In genomic region chr4:85928775-85929585, GRCh38 we compare ENCODE assay signal across 1 cellular context.
TF ChIP-seq lines count a peak whose summit lies in the region.

No MANE protein-coding gene starts in this region.

TF ChIP-seq in WTC11, 78 proteins besides CTCF, POLR2A, EP300 and RAD21 (continued from another document):
- TF ChIP-seq, protein P1, sequence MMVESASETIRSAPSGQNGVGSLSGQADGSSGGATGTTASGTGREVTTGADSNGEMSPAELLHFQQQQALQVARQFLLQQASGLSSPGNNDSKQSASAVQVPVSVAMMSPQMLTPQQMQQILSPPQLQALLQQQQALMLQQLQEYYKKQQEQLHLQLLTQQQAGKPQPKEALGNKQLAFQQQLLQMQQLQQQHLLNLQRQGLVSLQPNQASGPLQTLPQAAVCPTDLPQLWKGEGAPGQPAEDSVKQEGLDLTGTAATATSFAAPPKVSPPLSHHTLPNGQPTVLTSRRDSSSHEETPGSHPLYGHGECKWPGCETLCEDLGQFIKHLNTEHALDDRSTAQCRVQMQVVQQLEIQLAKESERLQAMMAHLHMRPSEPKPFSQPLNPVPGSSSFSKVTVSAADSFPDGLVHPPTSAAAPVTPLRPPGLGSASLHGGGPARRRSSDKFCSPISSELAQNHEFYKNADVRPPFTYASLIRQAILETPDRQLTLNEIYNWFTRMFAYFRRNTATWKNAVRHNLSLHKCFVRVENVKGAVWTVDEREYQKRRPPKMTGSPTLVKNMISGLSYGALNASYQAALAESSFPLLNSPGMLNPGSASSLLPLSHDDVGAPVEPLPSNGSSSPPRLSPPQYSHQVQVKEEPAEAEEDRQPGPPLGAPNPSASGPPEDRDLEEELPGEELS (CRISPR knock-in tag; IDR thresholded peaks at IDR 0.05): no peak
- TF ChIP-seq FOXP1 (CRISPR knock-in tag; IDR thresholded peaks at IDR 0.05; ENCODE audit: borderline replicate concordance): no peak
- no peak for TF ChIP-seq JAZF1 (CRISPR knock-in tag; IDR thresholded peaks at IDR 0.05)
- no peak for TF ChIP-seq HMGA2 (CRISPR knock-in tag; IDR thresholded peaks at IDR 0.05)
- TF ChIP-seq MXD4 (CRISPR knock-in tag; IDR thresholded peaks at IDR 0.05; ENCODE audit: borderline replicate concordance): no peak
